ENCODE assay signal across 9 cellular contexts in the genomic region with DNA sequence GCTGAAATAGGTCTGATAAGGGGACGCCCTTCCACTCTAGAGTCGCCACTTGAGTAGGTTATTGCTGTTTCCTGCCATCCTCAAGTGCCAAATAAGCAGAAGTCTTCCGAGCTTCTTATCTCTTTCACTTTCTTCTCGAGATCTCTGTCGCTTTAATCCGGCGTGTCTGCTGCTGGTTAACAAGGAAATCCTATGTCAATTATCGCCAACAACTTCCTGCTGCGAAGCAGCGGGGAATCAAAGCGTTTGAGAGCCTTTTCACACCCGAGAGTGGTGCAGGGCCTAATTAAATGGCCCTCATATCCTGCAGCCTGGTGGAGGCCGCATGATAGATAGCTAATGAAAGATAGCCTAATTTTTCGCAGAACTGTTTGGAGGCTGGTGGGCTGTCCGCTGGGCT.
A peak's percentile ranks its signal among the peaks of the same experiment; 100 is the strongest.
DNase-seq lines count a peak whose midpoint lies in the region; ATAC-seq and TF ChIP-seq lines count a peak whose summit lies in the region.
"Had no signal": no experiment of that assay in that cellular context is flagged by ENCODE, and none has a peak within 500 bp of the region (broad histone marks: within the 10 kb centered on the region; RNA-seq: fewer than 3 reads in every experiment).

No MANE protein-coding gene starts in this region.

- H3K27ac Mint-ChIP-seq in T-helper 1 cell treated with Interleukin-12 subunit alpha and Interleukin-12 subunit beta and Interleukin-4 antibody, amounts not matched to agents 30 μg/mL and 1 μg/mL, for 36 hours, result peak overlapping the region; percentile 76
- H3K27ac Mint-ChIP-seq in endodermal cell (no peak overlapping the region), type B pancreatic cell (no peak overlapping the region)

- H3K27me3 ChIP-seq in endodermal cell (ENCODE audit: control insufficient read depth, insufficient read depth, low read length, poor library complexity, severe bottlenecking) (peaks cover 64% of the 10 kb centered on the region), right lobe of liver (no peaks in the 10 kb centered on the region)

- intact Hi-C loops in right lobe of liver (cut with DNase I), result no loop called here

- H3K4me3 ChIP-seq in endodermal cell (ENCODE audit: low read length), result no peak overlapping the region
- H3K4me3 ChIP-seq in right lobe of liver, result no peak overlapping the region
- H3K4me3 ChIP-seq: PC-9 had no signal

- ATAC-seq in right lobe of liver, result no peak

- H3K36me3 Mint-ChIP-seq in T-helper 1 cell treated with Interleukin-12 subunit alpha and Interleukin-12 subunit beta and Interleukin-4 antibody, amounts not matched to agents 30 μg/mL and 1 μg/mL, for 36 hours (ENCODE audit: low read depth), result no peaks in the 10 kb centered on the region
- H3K36me3 Mint-ChIP-seq in endodermal cell (ENCODE audit: low read depth), result no peaks in the 10 kb centered on the region
- H3K36me3 Mint-ChIP-seq in type B pancreatic cell, result no peaks in the 10 kb centered on the region

- no peak overlapping the region for H3K9ac ChIP-seq in endodermal cell (ENCODE audit: extremely low read depth, low read length, poor library complexity, severe bottlenecking)

- peak overlapping the region; percentile 72 for H3K4me3 Mint-ChIP-seq in T-helper 1 cell treated with Interleukin-12 subunit alpha and Interleukin-12 subunit beta and Interleukin-4 antibody, amounts not matched to agents 30 μg/mL and 1 μg/mL, for 36 hours
- H3K4me3 Mint-ChIP-seq in endodermal cell, result no peak overlapping the region
- peak overlapping the region; percentile 29 for H3K4me3 Mint-ChIP-seq in type B pancreatic cell

- H3K4me1 Mint-ChIP-seq in T-helper 1 cell treated with Interleukin-12 subunit alpha and Interleukin-12 subunit beta and Interleukin-4 antibody, amounts not matched to agents 30 μg/mL and 1 μg/mL, for 36 hours (ENCODE audit: low read depth), result peaks cover 16% of the 10 kb centered on the region
- H3K4me1 Mint-ChIP-seq in endodermal cell (peaks cover 14% of the 10 kb centered on the region), type B pancreatic cell (ENCODE audit: unreplicated experiment) (peaks cover 21% of the 10 kb centered on the region)

- H3K36me3 ChIP-seq in endodermal cell (ENCODE audit: control insufficient read depth, insufficient read depth, low read length), result no peaks in the 10 kb centered on the region
- no peaks in the 10 kb centered on the region for H3K36me3 ChIP-seq in right lobe of liver

- DNase-seq in stimulated activated CD4-positive, alpha-beta T cell treated with anti-CD3 and anti-CD28 coated beads, Interleukin-12 subunit alpha, Interleukin-12 subunit beta, amount 100 ng/mL, for 24 hours (ENCODE audit: low read depth in 2 of 2), result peak; percentile 1 to 2
- DNase-seq in stimulated activated CD4-positive, alpha-beta T cell treated with anti-CD3 and anti-CD28 coated beads, Interleukin-4, amount 100 ng/mL, for 1 hour, result no peak
- DNase-seq in endodermal cell (peak; percentile 94), type B pancreatic cell (ENCODE audit: extremely low spot score, unreplicated experiment) (no peak), NCI-H1105 (lab: John Stamatoyannopoulos, UW) (no peak), nucleus accumbens (lab: John Stamatoyannopoulos, UW) (no peak), right lobe of liver (no peak)
- DNase-seq: PC-9 had no signal

- no peaks in the 10 kb centered on the region for H3K9me3 ChIP-seq in endodermal cell (ENCODE audit: control insufficient read depth, low read length)
- H3K9me3 ChIP-seq in right lobe of liver, result no peaks in the 10 kb centered on the region

- H3K9me3 Mint-ChIP-seq in T-helper 1 cell treated with Interleukin-12 subunit alpha and Interleukin-12 subunit beta and Interleukin-4 antibody, amounts not matched to agents 30 μg/mL and 1 μg/mL, for 36 hours, result no peaks in the 10 kb centered on the region
- H3K9me3 Mint-ChIP-seq in endodermal cell, result peaks cover 4% of the 10 kb centered on the region
- no peaks in the 10 kb centered on the region for H3K9me3 Mint-ChIP-seq in type B pancreatic cell

- no peaks in the 10 kb centered on the region for H3K4me1 ChIP-seq in endodermal cell (ENCODE audit: control insufficient read depth, insufficient read depth, low read length)
- H3K4me1 ChIP-seq in right lobe of liver, result no peaks in the 10 kb centered on the region

- H3K27ac ChIP-seq in endodermal cell (ENCODE audit: low read depth, low read length) (no peak overlapping the region), right lobe of liver (no peak overlapping the region)
- H3K27ac ChIP-seq: PC-9 had no signal

- TF ChIP-seq POLR2A in right lobe of liver (IDR thresholded peaks at IDR 0.05), result no peak

- TF ChIP-seq CTCF in endodermal cell (conservative IDR thresholded peaks at IDR 0.05), result no peak
- TF ChIP-seq CTCF in type B pancreatic cell (conservative IDR thresholded peaks at IDR 0.05), result no peak
- TF ChIP-seq CTCF in right lobe of liver (IDR thresholded peaks at IDR 0.05), result no peak

- H3K27me3 Mint-ChIP-seq in T-helper 1 cell treated with Interleukin-12 subunit alpha and Interleukin-12 subunit beta and Interleukin-4 antibody, amounts not matched to agents 30 μg/mL and 1 μg/mL, for 36 hours (ENCODE audit: low read depth), result no peaks in the 10 kb centered on the region
- H3K27me3 Mint-ChIP-seq in endodermal cell (ENCODE audit: insufficient read depth), result peaks cover 66% of the 10 kb centered on the region
- peaks cover 17% of the 10 kb centered on the region for H3K27me3 Mint-ChIP-seq in type B pancreatic cell

- 16 to 27% methylated on average over 11 to 15 of the region's 15 CpGs for WGBS in endodermal cell (ENCODE audit: insufficient coverage in 1 of 2, insufficient read length in 1 of 2), 2 experiments
- WGBS in right lobe of liver (ENCODE audit: insufficient coverage, low coverage, low lambda C conversion rate, missing lambda C conversion rate), result 20% methylated on average over 15 of the region's 15 CpGs

Comparison
In these comparisons a context has a peak if more than half of its experiments do, and no peak if none do; other contexts are left out.
1. DNase-seq: peak in stimulated activated CD4-positive, alpha-beta T cell treated with anti-CD3 and anti-CD28 coated beads, Interleukin-12 subunit alpha, Interleukin-12 subunit beta, amount 100 ng/mL, for 24 hours (2 of 2) and endodermal cell (single experiment); none in stimulated activated CD4-positive, alpha-beta T cell treated with anti-CD3 and anti-CD28 coated beads, Interleukin-4, amount 100 ng/mL, for 1 hour (single experiment), type B pancreatic cell (single experiment), NCI-H1105 (single experiment), nucleus accumbens (0 of 56) and right lobe of liver (0 of 3).